In genomic region chr5:153601377-153601776, GRCh38 we compare ENCODE assay signal across 11 cellular contexts.
A peak's percentile ranks its signal among the peaks of the same experiment; 100 is the strongest.
DNase-seq lines count a peak whose midpoint lies in the region; ATAC-seq and TF ChIP-seq lines count a peak whose summit lies in the region.
"Had no signal": no experiment of that assay in that cellular context is flagged by ENCODE, and none has a peak within 500 bp of the region (broad histone marks: within the 10 kb centered on the region; RNA-seq: fewer than 3 reads in every experiment).

No MANE protein-coding gene starts in this region.

- H3K27ac Mint-ChIP-seq in immature natural killer cell = no peak overlapping the region

- no peaks in the 10 kb centered on the region for H3K27me3 Mint-ChIP-seq in immature natural killer cell (ENCODE audit: low read depth in 3 of 3)

- peaks cover 4% of the 10 kb centered on the region; the same call in 1 of the 2 replicates for H3K27me3 ChIP-seq in HAP-1 (ENCODE audit: low read depth)

- H3K9me3 Mint-ChIP-seq in immature natural killer cell = peaks cover 0 to 8% (median 0%) of the 10 kb centered on the region in 6 donors

- in situ Hi-C loops in HAP-1 (cut with MboI; ENCODE audit: low sequenced_read_pairs) (no loop called here), ACHN (cut with HindIII; ENCODE audit: low pct_ligation_motif_present, low pct_unique_long_range_greater_than_20kb, low sequenced_read_pairs) (no loop called here)

- no peaks in the 10 kb centered on the region for H3K4me1 Mint-ChIP-seq in immature natural killer cell

- H3K9me3 ChIP-seq in HAP-1 = no peaks in the 10 kb centered on the region

- no peaks in the 10 kb centered on the region for H3K4me1 ChIP-seq in HAP-1

- no peaks in the 10 kb centered on the region for H3K36me3 ChIP-seq in HAP-1 (replicated peaks)

- no peak for DNase-seq in HAP-1 (ENCODE audit: low spot score in 2 of 2)
- no peak for DNase-seq in GM10266 (ENCODE audit: extremely low spot score)
- no peak for DNase-seq in immature natural killer cell
- no peak for DNase-seq in ACHN
- DNase-seq: activated CD4-positive, alpha-beta T cell treated with anti-CD3 and anti-CD28 coated beads for 1 hour; NCI-H187 treated with DMSO at 0.1 percent for 48 hours; NK-92 treated with Interleukin-12 subunit alpha and Interleukin-12 subunit beta, amount 100 ng/mL, for 24 hours had no signal

- TF ChIP-seq CTCF in GM10266 (IDR thresholded peaks at IDR 0.05; ENCODE audit: control insufficient read depth, insufficient read depth, low read depth, missing control alignments) = no peak

- ATAC-seq in GM18499 (IDR thresholded peaks at IDR 0.05; ENCODE audit: insufficient read depth, unreplicated experiment) (peak; percentile 74), GM19452 (IDR thresholded peaks at IDR 0.05; ENCODE audit: unreplicated experiment) (peak; percentile 87), HG02763 (IDR thresholded peaks at IDR 0.05; ENCODE audit: unreplicated experiment) (peak; percentile 77), HG03442 (IDR thresholded peaks at IDR 0.05; ENCODE audit: unreplicated experiment) (peak; percentile 92)

- no peaks in the 10 kb centered on the region for H3K36me3 Mint-ChIP-seq in immature natural killer cell

- H3K4me3 Mint-ChIP-seq in immature natural killer cell = no peak overlapping the region

- no peak overlapping the region for H3K4me3 ChIP-seq in HAP-1
